ENCODE assay signal across 8 cellular contexts in the genomic region with DNA sequence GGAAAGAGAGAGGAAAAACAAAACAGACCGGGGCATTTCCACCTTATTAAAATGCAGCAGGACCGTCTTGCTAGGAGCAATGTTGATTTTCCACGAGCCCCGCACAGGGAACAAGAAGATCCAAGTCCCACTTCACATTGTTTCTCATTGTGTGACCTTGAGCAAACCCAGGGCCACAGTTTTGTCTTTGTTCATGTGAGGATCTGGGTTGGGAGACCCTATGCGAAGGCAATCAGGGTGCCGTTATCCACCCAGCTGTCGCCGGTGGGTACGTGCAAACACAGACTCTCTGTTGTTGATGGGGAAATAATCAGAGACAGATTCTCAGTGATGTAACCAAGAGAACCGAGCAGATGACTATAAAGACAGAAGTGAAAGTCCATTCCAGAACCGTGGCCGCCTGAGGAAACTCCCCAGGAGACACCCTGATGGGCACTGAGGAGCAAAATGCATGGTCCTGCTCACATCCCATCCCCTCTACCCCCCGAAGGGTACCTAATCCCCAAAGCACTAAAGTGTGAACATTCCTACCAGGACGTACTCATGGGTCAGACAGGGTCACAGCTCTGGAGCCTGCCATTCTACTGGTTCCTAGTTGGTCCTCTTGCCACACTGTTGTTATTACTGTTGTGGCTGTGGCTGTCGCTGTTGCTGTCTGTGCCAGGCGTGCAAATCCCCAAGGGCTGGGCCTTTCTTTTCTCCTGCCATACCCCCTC.
DNase-seq lines count a peak whose midpoint lies in the region; ATAC-seq and TF ChIP-seq lines count a peak whose summit lies in the region.

No MANE protein-coding gene starts in this region.

- H3K27me3 ChIP-seq in esophagus muscularis mucosa = peaks cover 0 to 4% (median 0%) of the 10 kb centered on the region in 4 donors
- H3K27me3 ChIP-seq in sigmoid colon = no peaks in the 10 kb centered on the region

- H3K4me1 ChIP-seq in esophagus muscularis mucosa = no peaks in the 10 kb centered on the region
- peaks cover 0 to 25% (median 14%) of the 10 kb centered on the region in 4 donors for H3K4me1 ChIP-seq in sigmoid colon

- DNase-seq in esophagus muscularis mucosa (ENCODE audit: extremely low spot score) = no peak
- DNase-seq in sigmoid colon = no peak
- no peak for DNase-seq in HCEC 1CT
- no peak for DNase-seq in NCI-H146 (lab: John Stamatoyannopoulos, UW)
- no peak for DNase-seq in NCI-H510A (lab: John Stamatoyannopoulos, UW)
- no peak for DNase-seq in LoVo (ENCODE audit: low spot score)

- TF ChIP-seq CTCF in esophagus muscularis mucosa (IDR thresholded peaks at IDR 0.05) (no peak), sigmoid colon (IDR thresholded peaks at IDR 0.05) (no peak)

- H3K27ac ChIP-seq in esophagus muscularis mucosa (replicated peaks in 1 of 4) = peak overlapping the region in 3 of 4 donors; percentile 13 to 32 (median 28)
- H3K27ac ChIP-seq in sigmoid colon = peak overlapping the region in 3 of 4 donors; percentile 68 to 86 (median 70)

- H3K4me3 ChIP-seq in esophagus muscularis mucosa (no peak overlapping the region), sigmoid colon (no peak overlapping the region)

- H3K36me3 ChIP-seq in esophagus muscularis mucosa (no peaks in the 10 kb centered on the region), sigmoid colon (no peaks in the 10 kb centered on the region)

- ATAC-seq in GM18867 (IDR thresholded peaks at IDR 0.05; ENCODE audit: unreplicated experiment) (peak; percentile 78), HG03108 (IDR thresholded peaks at IDR 0.05; ENCODE audit: unreplicated experiment) (peak; percentile 83)

- H3K9me3 ChIP-seq in esophagus muscularis mucosa (no peaks in the 10 kb centered on the region), sigmoid colon (no peaks in the 10 kb centered on the region)

- TF ChIP-seq EP300 in esophagus muscularis mucosa (IDR thresholded peaks at IDR 0.05) (no peak), sigmoid colon (IDR thresholded peaks at IDR 0.05) (peak in 1 of 4 donors; percentile 3)

- WGBS in esophagus muscularis mucosa = 76% methylated on average over 13 of the region's 16 CpGs
- 72 to 80% methylated on average over 16 of the region's 16 CpGs for WGBS in sigmoid colon, 2 donors

- TF ChIP-seq POLR2A in esophagus muscularis mucosa (IDR thresholded peaks at IDR 0.05; ENCODE audit: low read depth) (no peak), sigmoid colon (IDR thresholded peaks at IDR 0.05) (no peak)

- intact Hi-C loops in esophagus muscularis mucosa (cut with DNase I) = no loop called here
- intact Hi-C loops in sigmoid colon (cut with DNase I) = no loop called here
